Comparison of ENCODE assay signal across 21 cellular contexts in the genomic region with DNA sequence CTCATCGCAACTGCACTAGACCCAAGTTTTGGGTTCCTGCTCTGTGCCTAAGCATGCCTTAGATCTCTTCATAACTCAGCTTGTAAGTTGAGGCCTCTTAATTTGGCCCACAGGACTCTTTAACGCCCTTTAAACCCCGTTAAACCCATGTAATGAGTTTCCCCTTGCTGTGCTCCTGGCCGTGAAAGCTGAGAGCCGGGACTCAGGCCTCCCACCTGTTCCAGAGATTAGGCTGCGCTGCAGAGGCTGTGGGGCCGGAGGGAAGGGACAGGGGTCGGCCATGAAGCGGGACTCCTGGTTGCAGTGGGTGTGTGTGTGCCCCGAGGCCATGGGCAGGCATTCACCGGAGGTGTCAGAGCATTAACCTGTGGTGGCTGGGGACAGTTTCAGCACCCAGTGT.
A peak's percentile ranks its signal among the peaks of the same experiment; 100 is the strongest.
DNase-seq lines count a peak whose midpoint lies in the region; ATAC-seq and FAIRE-seq lines count a peak whose summit lies in the region.
"Had no signal": no experiment of that assay in that cellular context is flagged by ENCODE, and none has a peak within 500 bp of the region (broad histone marks: within the 10 kb centered on the region; RNA-seq: fewer than 3 reads in every experiment).

No MANE protein-coding gene starts in this region.

- no peak overlapping the region for H3K4me2 ChIP-seq in neuronal stem cell (ENCODE audit: insufficient read depth, low read length, poor library complexity, severe bottlenecking)
- H3K4me2 ChIP-seq: BLaER1 had no signal

- H3K27me3 Mint-ChIP-seq in effector memory CD8-positive, alpha-beta T cell: peaks cover 21 to 31% of the 10 kb centered on the region in 2 donors

- H3K4me3 ChIP-seq in SJCRH30: no peak overlapping the region
- H3K4me3 ChIP-seq in neuronal stem cell (ENCODE audit: low read length in 2 of 2): no peak overlapping the region
- H3K4me3 ChIP-seq: BLaER1, HAP-1 had no signal

- no peak overlapping the region for H3K4ac ChIP-seq in neuronal stem cell (ENCODE audit: low read length)

- H2AFZ ChIP-seq in neuronal stem cell (ENCODE audit: low read length): no peak overlapping the region

- H3K27ac ChIP-seq in SJCRH30: no peak overlapping the region
- no peak overlapping the region for H3K27ac ChIP-seq in neuronal stem cell (replicated peaks; ENCODE audit: low read length)
- H3K27ac ChIP-seq: BLaER1, C4-2B had no signal

- no peaks in the 10 kb centered on the region for H3K36me3 ChIP-seq in SJCRH30
- no peaks in the 10 kb centered on the region for H3K36me3 ChIP-seq in neuronal stem cell (replicated peaks in 1 of 2; ENCODE audit: control insufficient read depth in 2 of 2, insufficient read depth in 2 of 2, low read length in 2 of 2)
- H3K36me3 ChIP-seq: BLaER1, HAP-1 had no signal

- peak overlapping the region; percentile 29 for H3K18ac ChIP-seq in neuronal stem cell (ENCODE audit: low read length)

- peaks cover 0 to 5% of the 10 kb centered on the region in 2 donors for H3K9me3 Mint-ChIP-seq in effector memory CD8-positive, alpha-beta T cell
- H3K9me3 Mint-ChIP-seq: CD8-positive, alpha-beta T cell had no signal

- no peaks in the 10 kb centered on the region for H3K36me3 Mint-ChIP-seq in effector memory CD8-positive, alpha-beta T cell (ENCODE audit: insufficient read depth)
- H3K36me3 Mint-ChIP-seq: CD4-positive, CD25-positive, alpha-beta regulatory T cell; CD8-positive, alpha-beta T cell had no signal

- H3K9ac ChIP-seq in neuronal stem cell (ENCODE audit: low read depth, low read length, poor library complexity): no peak overlapping the region
- H3K9ac ChIP-seq: BLaER1 had no signal

- no peak overlapping the region for H4K8ac ChIP-seq in neuronal stem cell (ENCODE audit: low read depth, low read length)

- H2BK12ac ChIP-seq in neuronal stem cell (ENCODE audit: low read length): no peak overlapping the region

- H3K27me3 ChIP-seq in SJCRH30: no peaks in the 10 kb centered on the region
- peaks cover 0 to 8% (median 0%) of the 10 kb centered on the region in 3 experiments for H3K27me3 ChIP-seq in neuronal stem cell (ENCODE audit: control insufficient read depth in 3 of 3, insufficient read depth in 3 of 3, low read depth in 1 of 3, low read length in 3 of 3)
- H3K27me3 ChIP-seq: BLaER1 had no signal

- H3K9me3 ChIP-seq in SJCRH30 (replicated peaks) (0 out of 2 replicates have a peak, but pooled peaks cover 10% of the 10 kb centered on the region), neuronal stem cell (replicated peaks in 1 of 2; ENCODE audit: control insufficient read depth in 2 of 2, insufficient read depth in 1 of 2, low read depth in 1 of 2, low read length in 2 of 2) (no peaks in the 10 kb centered on the region)
- H3K9me3 ChIP-seq: HAP-1 had no signal

- DNase-seq in NCI-H524 (lab: John Stamatoyannopoulos, UW) (peak; percentile 31 to 70), SJCRH30 (peak; percentile 67 to 89), left kidney (ENCODE audit: low read depth, low spot score) (peak; percentile 83), neuronal stem cell (ENCODE audit: low spot score) (no peak), Kasumi-1 (lab: John Stamatoyannopoulos, UW) (no peak), RCC 7860 (ENCODE audit: low spot score) (no peak)
- DNase-seq in effector memory CD8-positive, alpha-beta T cell: no peak
- DNase-seq: Caco-2; CD4-positive, CD25-positive, alpha-beta regulatory T cell; CD8-positive, alpha-beta T cell; DMS153; DND-41; GOT3; HFFc6 had no signal

- H2BK5ac ChIP-seq in neuronal stem cell (ENCODE audit: low read length): no peak overlapping the region

- no peak overlapping the region for H2BK15ac ChIP-seq in neuronal stem cell (ENCODE audit: low read length)

- H3K27ac Mint-ChIP-seq in effector memory CD8-positive, alpha-beta T cell: no peak overlapping the region
- H3K27ac Mint-ChIP-seq: CD4-positive, CD25-positive, alpha-beta regulatory T cell; CD8-positive, alpha-beta T cell; HFFc6 had no signal

- peaks cover 15% of the 10 kb centered on the region for H3K4me1 ChIP-seq in SJCRH30
- peaks cover 0 to 1% of the 10 kb centered on the region in 2 donors for H3K4me1 ChIP-seq in neuronal stem cell (ENCODE audit: control insufficient read depth in 2 of 2, insufficient read depth in 1 of 2, low read depth in 1 of 2, low read length in 2 of 2)
- H3K4me1 ChIP-seq: Caco-2, HAP-1 had no signal

- H3K4me3 Mint-ChIP-seq in effector memory CD8-positive, alpha-beta T cell: no peak overlapping the region
- H3K4me3 Mint-ChIP-seq: CD4-positive, CD25-positive, alpha-beta regulatory T cell; CD8-positive, alpha-beta T cell; HFFc6 had no signal

- no peak overlapping the region for H3K23ac ChIP-seq in neuronal stem cell (ENCODE audit: low read depth, low read length, poor library complexity)

- no CpG with 5 or more reads among the region's 11 CpGs for WGBS in neuronal stem cell (ENCODE audit: extremely low coverage in 2 of 2, insufficient read length in 2 of 2, insufficient replicate concordance in 1 of 2), 2 donors

- H2AK5ac ChIP-seq in neuronal stem cell (ENCODE audit: low read depth, low read length): peak overlapping the region; percentile 38

- no peak overlapping the region for H3K14ac ChIP-seq in neuronal stem cell (ENCODE audit: low read length)

- H2BK120ac ChIP-seq in neuronal stem cell (ENCODE audit: low read depth, low read length): no peak overlapping the region

- no peak for ATAC-seq in effector memory CD8-positive, alpha-beta T cell (replicated peaks)
- ATAC-seq in HG02610 (IDR thresholded peaks at IDR 0.05; ENCODE audit: unreplicated experiment): no peak
- ATAC-seq: CD8-positive, alpha-beta T cell had no signal

- H3K4me1 Mint-ChIP-seq in effector memory CD8-positive, alpha-beta T cell (ENCODE audit: low read depth in 2 of 2): no peaks in the 10 kb centered on the region
- H3K4me1 Mint-ChIP-seq: CD4-positive, CD25-positive, alpha-beta regulatory T cell had no signal

- FAIRE-seq in RCC 7860 (lab: Jason Lieb, UNC): no peak
- FAIRE-seq: G401.6, GM12892, H54 had no signal

- no peaks in the 10 kb centered on the region for H3K79me1 ChIP-seq in neuronal stem cell (ENCODE audit: low read depth, low read length)

- no peak overlapping the region for H4K91ac ChIP-seq in neuronal stem cell (ENCODE audit: low read depth, low read length, poor library complexity)

Comparison
In these comparisons a context has a peak if more than half of its experiments do, and no peak if none do; other contexts are left out.
1. DNase-seq: peak in NCI-H524 (2 of 2), SJCRH30 (2 of 2) and left kidney (single experiment); none in neuronal stem cell (single experiment), effector memory CD8-positive, alpha-beta T cell (0 of 3), Kasumi-1 (0 of 2) and RCC 7860 (single experiment).